ENCODE assay signal across 1 cellular context in the genomic region with DNA sequence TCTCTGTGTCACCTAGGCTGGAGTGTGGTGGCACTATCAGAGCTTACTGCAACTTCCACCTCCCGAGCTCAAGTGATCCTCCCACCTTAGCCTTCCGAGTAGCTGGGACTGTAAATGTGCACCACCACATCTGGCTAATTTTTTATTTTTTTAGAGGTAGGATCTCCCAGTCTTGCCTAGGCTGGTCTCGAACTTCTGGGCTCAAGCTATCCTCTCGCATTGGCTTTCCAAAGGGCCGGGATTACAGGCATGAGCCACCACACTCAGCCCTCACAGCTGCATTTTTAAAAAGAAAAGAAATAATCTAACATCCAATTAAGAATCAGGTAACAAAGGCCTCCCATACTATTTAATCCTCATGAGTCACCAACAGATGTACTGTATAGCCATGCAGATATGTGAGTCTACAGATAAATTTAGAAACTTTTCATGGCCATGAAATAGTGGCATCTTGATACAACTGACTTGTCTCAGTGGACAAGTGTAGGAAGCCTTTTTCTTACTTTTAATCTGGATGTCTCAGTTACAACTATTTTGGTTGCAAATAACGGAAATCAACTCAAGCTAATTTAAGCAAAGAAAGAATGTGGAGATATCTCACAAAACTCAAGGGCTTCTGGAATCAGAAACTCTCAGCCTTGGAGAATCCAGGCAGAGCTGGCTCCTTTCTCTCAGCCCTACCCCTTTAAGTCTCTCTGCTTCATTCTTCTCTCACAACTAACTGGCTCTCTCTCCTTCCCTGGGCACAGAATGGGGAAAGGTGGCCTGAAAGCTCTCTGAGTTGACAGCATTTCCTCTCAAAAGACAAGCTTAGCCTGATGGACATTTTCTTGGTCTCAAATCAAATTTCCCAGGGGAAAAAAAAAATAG.
TF ChIP-seq lines count a peak whose summit lies in the region.

No MANE protein-coding gene starts in this region.

TF ChIP-seq in IMR-90, 13 proteins besides CTCF, POLR2A, EP300 and RAD21 (continued from another document):
- TF ChIP-seq BHLHE40 (IDR thresholded peaks at IDR 0.05; ENCODE audit: low read depth, low read length) (no peak), FOS (IDR thresholded peaks at IDR 0.05; ENCODE audit: low read depth, low read length) (no peak)
